ENCODE assay signal across 8 cellular contexts in genomic region chr6:33203443-33204164, GRCh38. TPM values are rescaled to one million over a fixed set of nuclear protein-coding genes. Genes with fewer than 3 reads are reported as not detected.
A peak's percentile ranks its signal among the peaks of the same experiment; 100 is the strongest.
DNase-seq lines count a peak whose midpoint lies in the region; ATAC-seq and TF ChIP-seq lines count a peak whose summit lies in the region.
"Had no signal": no experiment of that assay in that cellular context is flagged by ENCODE, and none has a peak within 500 bp of the region (broad histone marks: within the 10 kb centered on the region; RNA-seq: fewer than 3 reads in every experiment).

No MANE protein-coding gene starts in this region.

- peaks cover 23% of the 10 kb centered on the region for H3K79me2 ChIP-seq in GM23338 (replicated peaks; ENCODE audit: insufficient read depth)
- peaks cover 45% of the 10 kb centered on the region for H3K79me2 ChIP-seq in PC-9 (ENCODE audit: low read depth)

- no TSS peak for BruUV-seq in PC-9 (replicated peaks; lab: Mats Ljungman, UMichigan)

- H3K36me3 ChIP-seq in GM23338 (ENCODE audit: insufficient read depth) (peaks cover 11% of the 10 kb centered on the region; the same call in 1 of the 2 replicates), PC-9 (ENCODE audit: low read depth) (peaks cover 21% of the 10 kb centered on the region), endodermal cell (ENCODE audit: control insufficient read depth, insufficient read depth, low read length) (peaks cover 22% of the 10 kb centered on the region)

- TF ChIP-seq CTCF in GM23338 (conservative IDR thresholded peaks at IDR 0.05; ENCODE audit: low read depth in 2 of 2) (no peak), PC-9 (conservative IDR thresholded peaks at IDR 0.05) (no peak), endodermal cell (conservative IDR thresholded peaks at IDR 0.05) (no peak), progenitor cell of endocrine pancreas (IDR thresholded peaks at IDR 0.05; ENCODE audit: unreplicated experiment) (no peak)

- H3K4me2 ChIP-seq in GM23338, result peak overlapping the region; percentile 96
- peak overlapping the region; percentile 88 for H3K4me2 ChIP-seq in PC-9

- ATAC-seq in GM23338 (no peak), HG03571 (IDR thresholded peaks at IDR 0.05; ENCODE audit: unreplicated experiment) (no peak)

- H4K20me1 ChIP-seq in GM23338 (replicated peaks; ENCODE audit: insufficient read depth), result peaks cover 18% of the 10 kb centered on the region
- H4K20me1 ChIP-seq in PC-9 (ENCODE audit: insufficient read depth), result peaks cover 6% of the 10 kb centered on the region

- H3K9me2 ChIP-seq in GM23338 (ENCODE audit: insufficient read depth) (no peaks in the 10 kb centered on the region), PC-9 (ENCODE audit: insufficient read depth) (no peaks in the 10 kb centered on the region)

- H3K9me3 ChIP-seq in PC-9 (ENCODE audit: insufficient read depth, low read depth) (no peaks in the 10 kb centered on the region), endodermal cell (ENCODE audit: control insufficient read depth, low read length) (no peaks in the 10 kb centered on the region)
- H3K9me3 ChIP-seq: stomach had no signal

- H3K9me3 Mint-ChIP-seq in GM23338, result no peaks in the 10 kb centered on the region; the same call in 1 of the 3 replicates
- no peaks in the 10 kb centered on the region for H3K9me3 Mint-ChIP-seq in endodermal cell
- H3K9me3 Mint-ChIP-seq in progenitor cell of endocrine pancreas (ENCODE audit: low read depth), result no peaks in the 10 kb centered on the region

- H3K4me3 ChIP-seq in GM23338, result peak overlapping the region; percentile 98
- H3K4me3 ChIP-seq in PC-9, result no peak overlapping the region
- H3K4me3 ChIP-seq in endodermal cell (ENCODE audit: low read length), result no peak overlapping the region

- intact Hi-C loops in PC-9 (cut with micrococcal nuclease; ENCODE audit: unreplicated experiment), result loop anchor here (5.0 to 10.0 kb wide), 3 partner anchors 71 to 574 kb away; partner anchors contain the start of genes B3GALT4, CUTA, PHF1 and RPS18

- peaks cover 59% of the 10 kb centered on the region for H3K4me1 Mint-ChIP-seq in GM23338
- peaks cover 30% of the 10 kb centered on the region for H3K4me1 Mint-ChIP-seq in endodermal cell
- H3K4me1 Mint-ChIP-seq in progenitor cell of endocrine pancreas (ENCODE audit: low read depth), result peaks cover 45% of the 10 kb centered on the region

- H3K27me3 Mint-ChIP-seq in GM23338 (ENCODE audit: insufficient read depth, low read depth, poor library complexity), result peaks cover 41% of the 10 kb centered on the region
- peaks cover 23% of the 10 kb centered on the region for H3K27me3 Mint-ChIP-seq in endodermal cell (ENCODE audit: insufficient read depth)
- H3K27me3 Mint-ChIP-seq in progenitor cell of endocrine pancreas, result peaks cover 3% of the 10 kb centered on the region

- CTCF ChIA-PET in PC-9 (lab: Charles Lee), result interaction anchor here (0.6 kb wide), 1 partner anchor 237 kb away, joined by 3 read pairs; no protein-coding TSS in a partner anchor

- no peak overlapping the region for H2AFZ ChIP-seq in GM23338
- no peak overlapping the region for H2AFZ ChIP-seq in PC-9

- H3F3A ChIP-seq in GM23338 (replicated peaks; ENCODE audit: low read depth) (peaks cover 31% of the 10 kb centered on the region), PC-9 (ENCODE audit: insufficient read depth, low read depth) (peaks cover 38% of the 10 kb centered on the region; the same call in 1 of the 2 replicates)

- H3K4me1 ChIP-seq in GM23338 (ENCODE audit: insufficient read depth) (peaks cover 28% of the 10 kb centered on the region), PC-9 (replicated peaks; ENCODE audit: insufficient read depth) (peaks cover 45% of the 10 kb centered on the region), endodermal cell (ENCODE audit: control insufficient read depth, insufficient read depth, low read length) (peaks cover 7% of the 10 kb centered on the region)

- POLR2A ChIA-PET in PC-9 (lab: Charles Lee; ENCODE audit: unreplicated experiment), result no interaction called here

- DNase-seq in GM23338 (ENCODE audit: low spot score) (no peak), PC-9 (no peak), endodermal cell (no peak), progenitor cell of endocrine pancreas (ENCODE audit: low spot score, unreplicated experiment) (no peak), GM19238 (ENCODE audit: insufficient read length, low spot score) (no peak), NCI-H2227 treated with DMSO at 0.1 percent for 48 hours (lab: John Stamatoyannopoulos, UW) (no peak)

- H3K27ac ChIP-seq in GM23338 (ENCODE audit: low read depth) (no peak overlapping the region), PC-9 (no peak overlapping the region), endodermal cell (ENCODE audit: low read depth, low read length) (peak overlapping the region; percentile 44)

- 91 to 100% methylated on average over 2 to 7 of the region's 7 CpGs for WGBS in endodermal cell (ENCODE audit: insufficient coverage in 1 of 2, insufficient read length in 1 of 2), 2 experiments

- H3K36me3 Mint-ChIP-seq in GM23338 (ENCODE audit: low read depth) (peaks cover 26% of the 10 kb centered on the region), endodermal cell (ENCODE audit: low read depth) (peaks cover 24% of the 10 kb centered on the region), progenitor cell of endocrine pancreas (ENCODE audit: insufficient read depth) (peaks cover 16% of the 10 kb centered on the region)

- H3K27me3 ChIP-seq in GM23338 (ENCODE audit: insufficient read depth) (peaks cover 32% of the 10 kb centered on the region), PC-9 (ENCODE audit: insufficient read depth, low read depth) (no peaks in the 10 kb centered on the region), endodermal cell (ENCODE audit: control insufficient read depth, insufficient read depth, low read length, poor library complexity, severe bottlenecking) (no peaks in the 10 kb centered on the region)
- H3K27me3 ChIP-seq: stomach had no signal

- no peak overlapping the region for H3K9ac ChIP-seq in endodermal cell (ENCODE audit: extremely low read depth, low read length, poor library complexity, severe bottlenecking)

- peak overlapping the region; percentile 70; the same call in 1 of the 2 replicates for H3K27ac Mint-ChIP-seq in GM23338
- H3K27ac Mint-ChIP-seq in endodermal cell, result peak overlapping the region; percentile 37
- H3K27ac Mint-ChIP-seq in progenitor cell of endocrine pancreas, result peak overlapping the region; percentile 93

- H3K4me3 Mint-ChIP-seq in GM23338 (peak overlapping the region; percentile 100), endodermal cell (peak overlapping the region; percentile 96), progenitor cell of endocrine pancreas (ENCODE audit: low read depth) (peak overlapping the region; percentile 100)

TF ChIP-seq in GM23338, 12 proteins besides CTCF, POLR2A, EP300 and RAD21 (continues in another document):
- TF ChIP-seq JUNB (IDR thresholded peaks at IDR 0.05; ENCODE audit: unreplicated experiment) (no peak), POLR2AphosphoS5 (IDR thresholded peaks at IDR 0.05; ENCODE audit: low read depth) (no peak), EZH2 (IDR thresholded peaks at IDR 0.05; ENCODE audit: low read depth, unreplicated experiment) (no peak), NANOG (IDR thresholded peaks at IDR 0.05; ENCODE audit: borderline replicate concordance) (no peak), STAT1 (IDR thresholded peaks at IDR 0.05; ENCODE audit: unreplicated experiment) (no peak), ETS1 (IDR thresholded peaks at IDR 0.05) (no peak), EZH2phosphoT487 (IDR thresholded peaks at IDR 0.05; ENCODE audit: unreplicated experiment) (no peak), ZNF331 (CRISPR knock-in tag; IDR thresholded peaks at IDR 0.05; ENCODE audit: low read depth) (no peak)

RNA-seq across cellular contexts. Expression of gene HSD17B8, which starts 0.9 kb away (rescaled TPM):
- total RNA-seq in GM23338 (2014; rRNA removed; shearing (Covaris generic)), result 8.9 and 16.0 TPM in 2 replicates
- polyA plus RNA-seq in GM23338 (2016; fragmentation: Nextera tagmentation; extraction: Ambion mirVana), result 4.3 and 5.6 TPM in 2 replicates
- total RNA-seq in PC-9 (2021) (16.4 and 25.4 TPM in 2 replicates), endodermal cell (1 to 10 TPM; 5.7 to 6.8 TPM), progenitor cell of endocrine pancreas (7.0 and 9.2 TPM in 2 replicates)
- 13.2 TPM for polyA plus RNA-seq in endodermal cell (2013, experiment 1 of 2)
- 12.2 TPM for polyA plus RNA-seq in endodermal cell (2013, experiment 2 of 2)

RNA-seq across cellular contexts. Expression of gene SLC39A7, which starts 2.9 kb away (rescaled TPM):
- 75.9 and 79.9 TPM in 2 replicates for total RNA-seq in GM23338 (2014; rRNA removed; shearing (Covaris generic))
- 9.0 and 9.2 TPM in 2 replicates for polyA plus RNA-seq in GM23338 (2016; fragmentation: Nextera tagmentation; extraction: Ambion mirVana)
- total RNA-seq in PC-9 (2021) (96.4 and 110 TPM in 2 replicates), endodermal cell (100 to 1,000 TPM; 123 to 163 TPM), progenitor cell of endocrine pancreas (108 and 109 TPM in 2 replicates)
- polyA plus RNA-seq in endodermal cell (2013, experiment 1 of 2), result 107 TPM
- 105 TPM for polyA plus RNA-seq in endodermal cell (2013, experiment 2 of 2)

RNA-seq across cellular contexts. Expression of gene RXRB, which starts 3.1 kb away (rescaled TPM):
- total RNA-seq in GM23338 (2014; rRNA removed; shearing (Covaris generic)), result 11.3 and 11.6 TPM in 2 replicates
- polyA plus RNA-seq in GM23338 (2016; fragmentation: Nextera tagmentation; extraction: Ambion mirVana), result 6.7 and 6.9 TPM in 2 replicates
- total RNA-seq in PC-9 (2021) (49.8 and 51.5 TPM in 2 replicates), endodermal cell (10 to 100 TPM; 24.8 to 27.2 TPM), progenitor cell of endocrine pancreas (44.3 and 47.1 TPM in 2 replicates)
- 46.3 TPM for polyA plus RNA-seq in endodermal cell (2013, experiment 1 of 2)
- 38.0 TPM for polyA plus RNA-seq in endodermal cell (2013, experiment 2 of 2)

RNA-seq across cellular contexts. Expression of gene RING1, which starts 4.7 kb away (rescaled TPM):
- 8.0 and 16.0 TPM in 2 replicates for total RNA-seq in GM23338 (2014; rRNA removed; shearing (Covaris generic))
- 6.4 and 8.3 TPM in 2 replicates for polyA plus RNA-seq in GM23338 (2016; fragmentation: Nextera tagmentation; extraction: Ambion mirVana)
- 18.9 and 19.2 TPM in 2 replicates for total RNA-seq in PC-9 (2021)
- 10 to 100 TPM; 31.0 to 31.8 TPM for total RNA-seq in endodermal cell
- 65.4 TPM for polyA plus RNA-seq in endodermal cell (2013, experiment 1 of 2)
- 55.9 TPM for polyA plus RNA-seq in endodermal cell (2013, experiment 2 of 2)
- 56.2 and 62.4 TPM in 2 replicates for total RNA-seq in progenitor cell of endocrine pancreas

RNA-seq across cellular contexts. Expression of gene COL11A2, which starts 11.3 kb away (rescaled TPM):
- 1.3 and 2.7 TPM in 2 replicates for total RNA-seq in GM23338 (2014; rRNA removed; shearing (Covaris generic))
- polyA plus RNA-seq in GM23338 (2016; fragmentation: Nextera tagmentation; extraction: Ambion mirVana), result 1.6 and 2.2 TPM in 2 replicates
- total RNA-seq in PC-9 (2021) (2.2 and 3.4 TPM in 2 replicates), endodermal cell (1 to 10 TPM; 1.3 to 2.8 TPM), progenitor cell of endocrine pancreas (4.3 and 5.3 TPM in 2 replicates)
- polyA plus RNA-seq in endodermal cell (2013, experiment 1 of 2), result 17.6 TPM
- 13.1 TPM for polyA plus RNA-seq in endodermal cell (2013, experiment 2 of 2)

Comparison
In these comparisons a context has a peak if more than half of its experiments do, and no peak if none do; other contexts are left out.
1. H3K27ac Mint-ChIP-seq: peak in every context shown above with its lines; median percentile 93 in progenitor cell of endocrine pancreas; 70 in GM23338; 37 in endodermal cell.